10 cellular contexts compared by ENCODE assay signal in the genomic region with DNA sequence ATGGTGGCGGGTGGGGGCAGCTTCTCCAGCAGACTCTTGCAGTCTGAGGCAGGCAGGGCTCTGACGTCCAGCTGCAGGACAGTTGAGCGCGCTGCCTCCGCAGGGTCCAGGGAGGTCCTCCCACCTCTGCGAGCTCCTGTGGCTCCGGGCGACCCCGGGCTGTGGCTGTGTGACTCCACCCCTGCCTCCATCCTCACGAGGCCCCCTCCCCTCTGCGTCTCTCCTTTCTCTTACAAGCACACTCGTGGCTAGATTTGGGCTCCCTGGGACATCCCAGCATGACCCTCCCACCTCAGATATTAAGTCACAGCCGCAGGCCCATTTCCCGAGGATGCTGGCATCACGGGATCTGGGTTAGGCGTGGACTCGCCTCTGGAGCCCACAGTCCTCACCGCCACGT. TPM values are rescaled to one million over a fixed set of nuclear protein-coding genes. Genes with fewer than 3 reads are reported as not detected.
DNase-seq lines count a peak whose midpoint lies in the region; ATAC-seq and TF ChIP-seq lines count a peak whose summit lies in the region.
"Not testable (repeated sequence)": the region's sequence is repeated elsewhere in the genome, so short reads cannot be mapped to it uniquely, and the experiment has no call there.
"Had no signal": no experiment of that assay in that cellular context is flagged by ENCODE, and none has a peak within 500 bp of the region (broad histone marks: within the 10 kb centered on the region; RNA-seq: fewer than 3 reads in every experiment).

No MANE protein-coding gene starts in this region.

- not testable (repeated sequence) for H3K4me3 ChIP-seq in SK-N-SH (ENCODE audit: low read depth in 2 of 2, low read length in 1 of 2); right lobe of liver; upper lobe of left lung

- not testable (repeated sequence) for H3F3A ChIP-seq in SK-N-SH (replicated peaks; ENCODE audit: insufficient read depth)

- not testable (repeated sequence) for H2AFZ ChIP-seq in SK-N-SH (ENCODE audit: low read depth)

- not testable (repeated sequence) for H3K27me3 Mint-ChIP-seq in CD14-positive monocyte (ENCODE audit: low read depth in 3 of 3); activated T-cell treated with anti-CD3 and anti-CD28 coated beads, Interleukin-2, amount 50 U/mL, for 24 hours

- not testable (repeated sequence) for H3K79me2 ChIP-seq in SK-N-SH (ENCODE audit: insufficient read depth)

- not testable (repeated sequence) for H3K4me1 Mint-ChIP-seq in CD14-positive monocyte; activated T-cell treated with anti-CD3 and anti-CD28 coated beads, Interleukin-2, amount 50 U/mL, for 24 hours (ENCODE audit: low read depth)

- not testable (repeated sequence) for TF ChIP-seq POLR2A in right lobe of liver (IDR thresholded peaks at IDR 0.05); upper lobe of left lung (IDR thresholded peaks at IDR 0.05)

- not testable (repeated sequence) for H3K36me3 Mint-ChIP-seq in CD14-positive monocyte; activated T-cell treated with anti-CD3 and anti-CD28 coated beads, Interleukin-2, amount 50 U/mL, for 24 hours (ENCODE audit: low read depth)

- not testable (repeated sequence) for H3K27ac ChIP-seq in SK-N-SH (ENCODE audit: low read depth in 2 of 2, low read length in 1 of 2); right lobe of liver; upper lobe of left lung

- not testable (repeated sequence) for H3K4me2 ChIP-seq in SK-N-SH

- not testable (repeated sequence) for H3K9ac ChIP-seq in SK-N-SH

- CTCF ChIA-PET in SK-N-SH (lab: Yijun Ruan, JAX), result not testable (repeated sequence)

- POLR2A ChIA-PET in SK-N-SH (lab: Yijun Ruan, JAX), result not testable (repeated sequence)

- TF ChIP-seq EP300 in SK-N-SH (IDR thresholded peaks at IDR 0.05; ENCODE audit: borderline replicate concordance in 1 of 2, low read depth in 1 of 2, low read length in 1 of 2); upper lobe of left lung (IDR thresholded peaks at IDR 0.05): not testable (repeated sequence)

- WGBS in SK-N-SH (ENCODE audit: low lambda C conversion rate), result 56% methylated on average over 7 of the region's 19 CpGs
- WGBS in right lobe of liver (ENCODE audit: insufficient coverage, low coverage, low lambda C conversion rate, missing lambda C conversion rate), result no CpG with 5 or more reads among the region's 19 CpGs
- 87 to 100% methylated on average over 3 to 19 of the region's 19 CpGs for WGBS in upper lobe of left lung, 2 donors

- H3K9me2 ChIP-seq in SK-N-SH, result not testable (repeated sequence)

- not testable (repeated sequence) for H3K4me1 ChIP-seq in SK-N-SH (ENCODE audit: control insufficient read depth in 1 of 2, insufficient read depth in 2 of 2, low read depth in 1 of 2, low read length in 1 of 2); right lobe of liver; upper lobe of left lung

- H3K36me3 ChIP-seq in SK-N-SH (replicated peaks in 1 of 2; ENCODE audit: control insufficient read depth in 1 of 2, insufficient read depth in 2 of 2, low read length in 1 of 2); right lobe of liver; upper lobe of left lung: not testable (repeated sequence)

- DNase-seq in CD14-positive monocyte (ENCODE audit: low spot score) (peak; percentile 47), SK-N-SH (peak; percentile 6), ecto neural progenitor cell (ENCODE audit: low spot score) (peak; percentile 40), right lobe of liver (peak in 2 of 3 donors; percentile 31 to 51), upper lobe of left lung (peak; percentile 21 to 58)
- DNase-seq in activated T-cell treated with anti-CD3 and anti-CD28 coated beads, Interleukin-2, amount 50 U/mL, for 24 hours, result peak; percentile 24

- TF ChIP-seq RAD21 in SK-N-SH (IDR thresholded peaks at IDR 0.05; ENCODE audit: low read length), result not testable (repeated sequence)

- intact Hi-C loops in CD14-positive monocyte (cut with micrococcal nuclease); right lobe of liver (cut with DNase I): not testable (repeated sequence)

- ATAC-seq in right lobe of liver; upper lobe of left lung (ENCODE audit: low FRiP score in 2 of 2): not testable (repeated sequence)

- H4K20me1 ChIP-seq in SK-N-SH (ENCODE audit: insufficient read depth), result not testable (repeated sequence)

- H3K27me3 ChIP-seq in SK-N-SH (ENCODE audit: insufficient read depth); right lobe of liver; upper lobe of left lung: not testable (repeated sequence)

- not testable (repeated sequence) for TF ChIP-seq CTCF in CD14-positive monocyte (IDR thresholded peaks at IDR 0.05); SK-N-SH (IDR thresholded peaks at IDR 0.05); right lobe of liver (IDR thresholded peaks at IDR 0.05); upper lobe of left lung (IDR thresholded peaks at IDR 0.05)

- H3K4me3 Mint-ChIP-seq in CD14-positive monocyte; activated T-cell treated with anti-CD3 and anti-CD28 coated beads, Interleukin-2, amount 50 U/mL, for 24 hours: not testable (repeated sequence)

- not testable (repeated sequence) for H3K9me3 ChIP-seq in SK-N-SH, right lobe of liver, upper lobe of left lung

- H3K9me3 Mint-ChIP-seq in CD14-positive monocyte; activated T-cell treated with anti-CD3 and anti-CD28 coated beads, Interleukin-2, amount 50 U/mL, for 24 hours: not testable (repeated sequence)

- not testable (repeated sequence) for H3K27ac Mint-ChIP-seq in CD14-positive monocyte; activated T-cell treated with anti-CD3 and anti-CD28 coated beads, Interleukin-2, amount 50 U/mL, for 24 hours

RNA-seq across cellular contexts. Expression of a gene that starts 34.3 kb away (rescaled TPM):
- not detected for polyA plus RNA-seq in CD14-positive monocyte
- not detected in 2 replicates for polyA plus RNA-seq in SK-N-SH (2012; rRNA removed)
- 0.01 TPM in 1 of 2 replicates, not detected in the other for polyA plus RNA-seq in SK-N-SH (2012; cell fraction: cytosol; rRNA removed)
- 0.05 and 0.17 TPM in 2 replicates for polyA plus RNA-seq in SK-N-SH (2012; cell fraction: nucleus; rRNA removed)
- 1 to 10 TPM in 5 of 6 experiments, under 1 TPM in 1; 0.56 to 5.1 (median 2.8) TPM for total RNA-seq in right lobe of liver
- total RNA-seq in upper lobe of left lung, result 10 to 100 TPM in 4 of 6 donors, 1 to 10 TPM in 2; 7.4 to 40.8 (median 13.1) TPM
- total RNA-seq: GM23248 had no signal
- polyA plus RNA-seq: AG04450; CD4-positive, CD25-positive, alpha-beta regulatory T cell; CD8-positive, alpha-beta memory T cell; GM23248 had no signal

RNA-seq across cellular contexts. Expression of a gene that starts 57.1 kb away (rescaled TPM):
- under 1 TPM; 0.02 to 0.06 TPM for polyA plus RNA-seq in CD14-positive monocyte
- 0.05 and 0.10 TPM in 2 replicates for polyA plus RNA-seq in SK-N-SH (2012; rRNA removed)
- 0.04 and 0.05 TPM in 2 replicates for polyA plus RNA-seq in SK-N-SH (2012; cell fraction: cytosol; rRNA removed)
- 0.11 and 0.33 TPM in 2 replicates for polyA plus RNA-seq in SK-N-SH (2012; cell fraction: nucleus; rRNA removed)
- 1 to 10 TPM; 1.9 to 4.3 (median 2.4) TPM for total RNA-seq in right lobe of liver
- total RNA-seq in upper lobe of left lung, result 10 to 100 TPM; 14.3 to 42.7 (median 19.1) TPM
- total RNA-seq: GM23248 had no signal
- polyA plus RNA-seq: GM23248 had no signal
